ENCODE assay signal across 14 cellular contexts in genomic region chr2:80496770-80497169, GRCh38.
A peak's percentile ranks its signal among the peaks of the same experiment; 100 is the strongest.
DNase-seq lines count a peak whose midpoint lies in the region; ATAC-seq, FAIRE-seq and TF ChIP-seq lines count a peak whose summit lies in the region.
"Had no signal": no experiment of that assay in that cellular context is flagged by ENCODE, and none has a peak within 500 bp of the region (broad histone marks: within the 10 kb centered on the region; RNA-seq: fewer than 3 reads in every experiment).

No MANE protein-coding gene starts in this region.

- no peaks in the 10 kb centered on the region for H3K27me3 ChIP-seq in adipocyte (replicated peaks; ENCODE audit: control insufficient read depth, insufficient read depth, low read length)
- H3K27me3 ChIP-seq: esophagus muscularis mucosa, right atrium auricular region had no signal

- ATAC-seq in HG03159 (IDR thresholded peaks at IDR 0.05; ENCODE audit: unreplicated experiment) (no peak), GM19023 (IDR thresholded peaks at IDR 0.05; ENCODE audit: unreplicated experiment) (no peak)

- DNase-seq in HCEC 1CT (peak; percentile 35), adipocyte (ENCODE audit: low read depth) (peak; percentile 21), foreskin fibroblast (peak; percentile 59 to 87), urothelium cell line (ENCODE audit: low spot score) (peak; percentile 54)
- no peak for DNase-seq in stimulated activated CD4-positive, alpha-beta T cell treated with anti-CD3 and anti-CD28 coated beads, Interleukin-4, amount 100 ng/mL, for 1 hour
- DNase-seq: activated CD4-positive, alpha-beta memory T cell treated with anti-CD3 and anti-CD28 coated beads for 36 hours; activated gamma-delta T cell; cerebellar nuclear complex; NCI-H1105; substantia nigra had no signal

- H3K4me1 ChIP-seq in adipocyte (ENCODE audit: control insufficient read depth, insufficient read depth, low read length) = peaks cover 23% of the 10 kb centered on the region
- H3K4me1 ChIP-seq: right atrium auricular region had no signal

- no peaks in the 10 kb centered on the region for H3K36me3 ChIP-seq in adipocyte (ENCODE audit: control insufficient read depth, insufficient read depth, low read length, severe bottlenecking)
- H3K36me3 ChIP-seq: esophagus muscularis mucosa, right atrium auricular region had no signal

- no peaks in the 10 kb centered on the region for H3K9me3 ChIP-seq in adipocyte (ENCODE audit: control insufficient read depth, low read length)
- H3K9me3 ChIP-seq: esophagus muscularis mucosa, right atrium auricular region had no signal

- FAIRE-seq in urothelium cell line (lab: Jason Lieb, UNC) = no peak

- H3K9ac ChIP-seq in adipocyte (ENCODE audit: low read length) = no peak overlapping the region

- no peak overlapping the region for H3K4me3 ChIP-seq in adipocyte (ENCODE audit: low read length)
- H3K4me3 ChIP-seq in foreskin fibroblast (ENCODE audit: low read depth in 1 of 2, low read length in 2 of 2) = no peak overlapping the region
- H3K4me3 ChIP-seq: esophagus muscularis mucosa, right atrium auricular region had no signal

- no peak for TF ChIP-seq CTCF in foreskin fibroblast (IDR thresholded peaks at IDR 0.05; ENCODE audit: low read depth, low read length)
